In genomic region chr12:49824886-49825285, GRCh38 we compare ENCODE assay signal across 8 cellular contexts. TPM values are rescaled to one million over a fixed set of nuclear protein-coding genes. Genes with fewer than 3 reads are reported as not detected.
A peak's percentile ranks its signal among the peaks of the same experiment; 100 is the strongest.
DNase-seq lines count a peak whose midpoint lies in the region; ATAC-seq and TF ChIP-seq lines count a peak whose summit lies in the region.

No MANE protein-coding gene starts in this region.

- H3K36me3 ChIP-seq in muscle layer of duodenum (ENCODE audit: control insufficient read depth in 1 of 2, insufficient read depth in 2 of 2, low read length in 2 of 2), result peaks cover 0 to 3% of the 10 kb centered on the region in 2 donors

- H3K9me3 ChIP-seq in muscle layer of duodenum (ENCODE audit: control insufficient read depth in 1 of 2, low read length in 2 of 2), result no peaks in the 10 kb centered on the region

- H3K4me3 ChIP-seq in coronary artery (peak overlapping the region; percentile 100), muscle layer of duodenum (ENCODE audit: low read depth in 1 of 2, low read length in 2 of 2) (no peak overlapping the region)

- no peak for ATAC-seq in GM21825 (IDR thresholded peaks at IDR 0.05; ENCODE audit: unreplicated experiment)

- H3K27ac ChIP-seq in coronary artery, result peak overlapping the region; percentile 42 to 100
- peak overlapping the region; percentile 27 for H3K27ac ChIP-seq in muscle layer of duodenum (ENCODE audit: low read length)

- peaks cover 10 to 61% of the 10 kb centered on the region in 2 donors for H3K4me1 ChIP-seq in muscle layer of duodenum (ENCODE audit: control insufficient read depth in 1 of 2, insufficient read depth in 2 of 2, low read length in 2 of 2)

- in situ Hi-C loops in GM13977 (cut with MboI; ENCODE audit: low pct_unique_long_range_greater_than_20kb, low sequenced_read_pairs, unreplicated experiment), result no loop called here

- DNase-seq in AG08395 (ENCODE audit: low spot score) (peak; percentile 60), NOMO-1 treated with DMSO at 0.1 percent for 48 hours (lab: John Stamatoyannopoulos, UW; ENCODE audit: unreplicated experiment) (peak; percentile 88), coronary artery (ENCODE audit: low spot score) (no peak), NCI-H2196 treated with DMSO at 0.1 percent for 48 hours (lab: John Stamatoyannopoulos, UW; ENCODE audit: unreplicated experiment) (no peak), GM13977 (ENCODE audit: low spot score) (no peak), mucosa of gallbladder (ENCODE audit: low spot score) (no peak)

- H3K27me3 ChIP-seq in muscle layer of duodenum (ENCODE audit: low read depth, low read length), result no peaks in the 10 kb centered on the region

- TF ChIP-seq CTCF in coronary artery (IDR thresholded peaks at IDR 0.05) (no peak), GM13977 (IDR thresholded peaks at IDR 0.05; ENCODE audit: extremely low read depth, insufficient read depth, missing control alignments) (no peak)

RNA-seq across cellular contexts. Expression of gene NCKAP5L, which starts 3.3 kb away (rescaled TPM):
- 22.0 TPM for total RNA-seq in mucosa of gallbladder

RNA-seq across cellular contexts. Expression of gene BCDIN3D, which starts 18.0 kb away (rescaled TPM):
- 6.0 TPM for total RNA-seq in mucosa of gallbladder

Comparison
In these comparisons a context has a peak if more than half of its experiments do, and no peak if none do; other contexts are left out.
1. DNase-seq: peak in AG08395 (single experiment) and NOMO-1 treated with DMSO at 0.1 percent for 48 hours (single experiment); none in coronary artery (single experiment), NCI-H2196 treated with DMSO at 0.1 percent for 48 hours (single experiment), GM13977 (single experiment) and mucosa of gallbladder (single experiment).